ENCODE assay signal across 25 cellular contexts in genomic region chr1:85033221-85033620, GRCh38. TPM values are rescaled to one million over a fixed set of nuclear protein-coding genes. Genes with fewer than 3 reads are reported as not detected.
"Had no signal": no experiment of that assay in that cellular context is flagged by ENCODE, and none has a peak within 500 bp of the region (broad histone marks: within the 10 kb centered on the region; RNA-seq: fewer than 3 reads in every experiment).

No MANE protein-coding gene starts in this region.

- H3K4me3 ChIP-seq: left lung, lower lobe of right lung, ovary, right atrium auricular region, right lobe of liver, smooth muscle cell, stomach, testis, thyroid gland, transverse colon, upper lobe of left lung, vagina had no signal

- FAIRE-seq: keratinocyte had no signal

- H3K9me3 ChIP-seq: left lung, lower lobe of right lung, ovary, right atrium auricular region, right lobe of liver, stomach, testis, thyroid gland, transverse colon, upper lobe of left lung, vagina had no signal

- H3K4me1 ChIP-seq: left lung, lower lobe of right lung, right atrium auricular region, right lobe of liver, stomach, testis, thyroid gland, transverse colon, upper lobe of left lung, vagina had no signal

- ATAC-seq: left colon; left lung; lower lobe of right lung; naive thymus-derived CD8-positive, alpha-beta T cell; right lobe of liver; stimulated activated naive B cell treated with anti-CD40 and anti-IgM and Interleukin-4, amounts not matched to agents 10 μg/mL and 1 μg/mL and 100 μg/mL, for 72 hours; stimulated activated naive CD8-positive, alpha-beta T cell treated with anti-CD3 and anti-CD28 coated beads, Interleukin-15, Interleukin-2, amounts not matched to agents 100 U/mL and 50 U/mL, for 24 hours had no signal

- H3K36me3 ChIP-seq: left lung, lower lobe of right lung, ovary, right atrium auricular region, right lobe of liver, stomach, thyroid gland, transverse colon, upper lobe of left lung, vagina had no signal

- H3K4me2 ChIP-seq: smooth muscle cell had no signal

- DNase-seq: hippocampal formation; kidney glomerular epithelial cell; left colon; left lung; lower lobe of right lung; mammary epithelial cell; mesenchymal stem cell; naive thymus-derived CD8-positive, alpha-beta T cell; occipital lobe; ovary; right lobe of liver; stimulated activated CD4-positive, alpha-beta T cell treated with anti-CD3 and anti-CD28 coated beads, Interleukin-1b, Interleukin-23, amount 100 ng/mL, for 48 hours; stimulated activated CD4-positive, alpha-beta T cell treated with anti-CD3 and anti-CD28 coated beads, Interleukin-2, amount 100 ng/mL, for 48 hours; stimulated activated naive B cell treated with anti-CD40 and anti-IgM and Interleukin-4, amounts not matched to agents 10 μg/mL and 1 μg/mL and 100 μg/mL, for 72 hours; stimulated activated naive CD8-positive, alpha-beta T cell treated with anti-CD3 and anti-CD28 coated beads, Interleukin-15, Interleukin-2, amounts not matched to agents 100 U/mL and 50 U/mL, for 24 hours; stomach; testis; thyroid gland; transverse colon; upper lobe of left lung had no signal

- H3K27me3 ChIP-seq: left lung, ovary, right atrium auricular region, right lobe of liver, stomach, testis, thyroid gland, transverse colon, upper lobe of left lung, vagina had no signal

- H3K27ac ChIP-seq: left lung, lower lobe of right lung, ovary, right atrium auricular region, right lobe of liver, stomach, testis, thyroid gland, transverse colon, upper lobe of left lung, vagina had no signal

RNA-seq across cellular contexts. Expression of gene MCOLN3, which starts 15.1 kb away (rescaled TPM):
- total RNA-seq: naive thymus-derived CD8-positive, alpha-beta T cell; occipital lobe had no signal

RNA-seq across cellular contexts. Expression of gene MCOLN2, which starts 36.3 kb away (rescaled TPM):
- total RNA-seq: occipital lobe, skeletal muscle tissue, smooth muscle cell had no signal
- polyA plus RNA-seq: smooth muscle cell had no signal
